17 cellular contexts compared by ENCODE assay signal in the genomic region with DNA sequence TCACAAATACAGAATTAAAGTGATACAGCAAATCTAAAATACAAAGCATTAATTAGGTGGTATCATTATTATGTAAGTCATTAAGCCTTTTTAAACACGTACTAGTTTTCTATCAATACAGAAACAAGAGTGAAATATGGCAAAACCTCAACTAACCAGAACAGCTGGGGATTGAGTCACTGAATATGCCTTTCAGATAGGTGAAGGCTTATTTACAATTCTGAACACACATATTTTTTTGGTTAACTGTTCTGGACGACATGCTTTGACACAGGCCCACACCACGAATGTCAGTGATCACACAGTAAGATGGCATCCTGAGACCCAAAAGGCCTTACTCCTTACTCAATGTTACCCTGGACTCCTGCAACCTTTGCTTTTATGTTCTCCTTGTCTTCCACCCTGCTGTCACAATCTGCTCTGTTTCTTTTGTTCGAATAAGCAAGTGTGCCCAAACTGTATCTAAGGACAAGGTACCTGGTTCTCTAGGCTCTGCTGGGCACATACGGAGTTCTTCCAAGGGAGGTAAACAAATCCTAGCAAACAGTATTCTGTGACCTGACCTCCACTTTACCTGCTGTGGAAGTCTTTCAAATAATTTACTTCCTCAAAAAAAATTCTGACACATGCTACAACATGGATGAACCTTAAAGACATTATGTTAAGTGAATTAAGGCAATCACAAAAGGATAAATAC. TPM values are rescaled to one million over a fixed set of nuclear protein-coding genes. Genes with fewer than 3 reads are reported as not detected.
A peak's percentile ranks its signal among the peaks of the same experiment; 100 is the strongest.
DNase-seq lines count a peak whose midpoint lies in the region; ATAC-seq, FAIRE-seq and TF ChIP-seq lines count a peak whose summit lies in the region.
"Had no signal": no experiment of that assay in that cellular context is flagged by ENCODE, and none has a peak within 500 bp of the region (broad histone marks: within the 10 kb centered on the region; RNA-seq: fewer than 3 reads in every experiment).

No MANE protein-coding gene starts in this region.

- FAIRE-seq in endothelial cell of umbilical vein (lab: Jason Lieb, UNC): peak; percentile 28

- H3K9me3 ChIP-seq in endothelial cell of umbilical vein (replicated peaks; ENCODE audit: control insufficient read depth, insufficient read depth, low read length): no peaks in the 10 kb centered on the region
- no peaks in the 10 kb centered on the region for H3K9me3 ChIP-seq in psoas muscle
- H3K9me3 ChIP-seq: SJSA1 had no signal

- CTCF ChIA-PET in T-cell (lab: Charles Lee) (no interaction called here), endothelial cell of umbilical vein (lab: Charles Lee) (no interaction called here)

- BruUV-seq in endothelial cell of umbilical vein (replicated peaks; lab: Mats Ljungman, UMichigan): no TSS peak

- H3K9ac ChIP-seq in endothelial cell of umbilical vein (replicated peaks; ENCODE audit: extremely low read depth, insufficient read depth, low read length): no peak overlapping the region

- TF ChIP-seq CTCF in endothelial cell of umbilical vein (IDR thresholded peaks at IDR 0.05; ENCODE audit: extremely low read depth in 1 of 2, insufficient read depth in 1 of 2, low read depth in 1 of 2, low read length in 2 of 2) (no peak), psoas muscle (IDR thresholded peaks at IDR 0.05) (no peak)

- H3K27me3 Mint-ChIP-seq in activated T-cell treated with anti-CD3 and anti-CD28 coated beads, Interleukin-2, amount 50 U/mL, for 24 hours: no peaks in the 10 kb centered on the region
- H3K27me3 Mint-ChIP-seq in T-cell: no peaks in the 10 kb centered on the region
- H3K27me3 Mint-ChIP-seq: CD8-positive, alpha-beta memory T cell had no signal

- DNase-seq in activated T-cell treated with anti-CD3 and anti-CD28 coated beads, Interleukin-2, amount 50 U/mL, for 24 hours: no peak
- no peak for DNase-seq in activated T-cell treated with anti-CD3 and anti-CD28 coated beads, Interleukin-2, amount 50 U/mL, for 1 hour
- no peak for DNase-seq in T-cell
- no peak for DNase-seq in endothelial cell of umbilical vein (ENCODE audit: low read depth, low spot score)
- no peak for DNase-seq in stimulated activated effector memory CD8-positive, alpha-beta T cell treated with anti-CD3 and anti-CD28 coated beads, Interleukin-12 subunit alpha, Interleukin-12 subunit beta, amount 100 ng/mL, for 72 hours (ENCODE audit: low spot score in 2 of 2)
- DNase-seq in middle frontal gyrus (ENCODE audit: extremely low spot score, low spot score): no peak
- DNase-seq in HuH-7.5 (ENCODE audit: low spot score): no peak
- DNase-seq in psoas muscle: no peak
- DNase-seq: ACHN; CD8-positive, alpha-beta memory T cell; DMS 273 treated with DMSO at 0.1 percent for 48 hours; NCI-H1417 treated with DMSO at 0.1 percent for 48 hours; NCI-H2029; NCI-H510A; OCI-M1; RPMI8226 had no signal

- intact Hi-C loops in endothelial cell of umbilical vein (cut with micrococcal nuclease): no loop called here
- intact Hi-C loops in psoas muscle (cut with DNase I): loop anchor here in 1 of 2 donors (5.0 kb wide), 1 partner anchor 37 kb away; no protein-coding TSS in a partner anchor

- H3K4me1 Mint-ChIP-seq in activated T-cell treated with anti-CD3 and anti-CD28 coated beads, Interleukin-2, amount 50 U/mL, for 24 hours (ENCODE audit: low read depth): peaks cover 77% of the 10 kb centered on the region
- H3K4me1 Mint-ChIP-seq in T-cell: peaks cover 69 to 81% (median 76%) of the 10 kb centered on the region in 3 donors
- peaks cover 57% of the 10 kb centered on the region for H3K4me1 Mint-ChIP-seq in stimulated activated effector memory CD8-positive, alpha-beta T cell treated with anti-CD3 and anti-CD28 coated beads, Interleukin-12 subunit alpha, Interleukin-12 subunit beta, amount 100 ng/mL, for 72 hours

- H3K4me2 ChIP-seq in endothelial cell of umbilical vein (ENCODE audit: insufficient read depth, low read length): no peak overlapping the region

- no peak for ATAC-seq in T-cell (replicated peaks in 1 of 4)
- ATAC-seq in stimulated activated effector memory CD8-positive, alpha-beta T cell treated with anti-CD3 and anti-CD28 coated beads, Interleukin-12 subunit alpha, Interleukin-12 subunit beta, amount 100 ng/mL, for 72 hours: peak; percentile 65
- ATAC-seq in psoas muscle: no peak

- no peak overlapping the region for H3K4me3 Mint-ChIP-seq in activated T-cell treated with anti-CD3 and anti-CD28 coated beads, Interleukin-2, amount 50 U/mL, for 24 hours
- H3K4me3 Mint-ChIP-seq in T-cell: no peak overlapping the region
- peak overlapping the region; percentile 2 for H3K4me3 Mint-ChIP-seq in stimulated activated effector memory CD8-positive, alpha-beta T cell treated with anti-CD3 and anti-CD28 coated beads, Interleukin-12 subunit alpha, Interleukin-12 subunit beta, amount 100 ng/mL, for 72 hours

- no peaks in the 10 kb centered on the region for H3K36me3 Mint-ChIP-seq in activated T-cell treated with anti-CD3 and anti-CD28 coated beads, Interleukin-2, amount 50 U/mL, for 24 hours (ENCODE audit: low read depth)
- H3K36me3 Mint-ChIP-seq in T-cell: peaks cover 5% of the 10 kb centered on the region
- H3K36me3 Mint-ChIP-seq in stimulated activated effector memory CD8-positive, alpha-beta T cell treated with anti-CD3 and anti-CD28 coated beads, Interleukin-12 subunit alpha, Interleukin-12 subunit beta, amount 100 ng/mL, for 72 hours: peaks cover under 1% of the 10 kb centered on the region
- H3K36me3 Mint-ChIP-seq: CD8-positive, alpha-beta memory T cell had no signal

- H3K4me3 ChIP-seq in endothelial cell of umbilical vein (replicated peaks in 1 of 3; ENCODE audit: insufficient read depth in 1 of 3, low read depth in 1 of 3, low read length in 3 of 3) (no peak overlapping the region), psoas muscle (no peak overlapping the region)
- H3K4me3 ChIP-seq: SJSA1 had no signal

- peak overlapping the region; percentile 13 for H3K27ac Mint-ChIP-seq in activated T-cell treated with anti-CD3 and anti-CD28 coated beads, Interleukin-2, amount 50 U/mL, for 24 hours
- peak overlapping the region; percentile 74 for H3K27ac Mint-ChIP-seq in T-cell
- peak overlapping the region; percentile 24 for H3K27ac Mint-ChIP-seq in stimulated activated effector memory CD8-positive, alpha-beta T cell treated with anti-CD3 and anti-CD28 coated beads, Interleukin-12 subunit alpha, Interleukin-12 subunit beta, amount 100 ng/mL, for 72 hours

- no peaks in the 10 kb centered on the region for H3K9me1 ChIP-seq in endothelial cell of umbilical vein (replicated peaks; ENCODE audit: control insufficient read depth, extremely low read depth, insufficient read depth, low read length)

- 84 to 94% (median 87%) methylated on average over 5 of the region's 5 CpGs for WGBS in psoas muscle, 3 donors

- H3K36me3 ChIP-seq in endothelial cell of umbilical vein (ENCODE audit: control insufficient read depth in 2 of 2, extremely low read depth in 1 of 2, insufficient read depth in 2 of 2, low read length in 2 of 2) (no peaks in the 10 kb centered on the region), psoas muscle (ENCODE audit: insufficient read depth in 1 of 2, low read depth in 1 of 2) (no peaks in the 10 kb centered on the region)
- H3K36me3 ChIP-seq: SJSA1 had no signal

- dilution Hi-C loops in endothelial cell of umbilical vein (cut with MboI; ENCODE audit: extremely low pct_ligation_motif_present, low sequenced_read_pairs): no loop called here

- POLR2A ChIA-PET in T-cell (lab: Charles Lee) (no interaction called here), endothelial cell of umbilical vein (lab: Charles Lee) (no interaction called here)

- H3K4me1 ChIP-seq in endothelial cell of umbilical vein (ENCODE audit: control insufficient read depth, extremely low read depth, insufficient read depth, low read length) (no peaks in the 10 kb centered on the region), psoas muscle (peaks cover 44% of the 10 kb centered on the region)
- H3K4me1 ChIP-seq: SJSA1 had no signal

- H3K27me3 ChIP-seq in endothelial cell of umbilical vein (ENCODE audit: control insufficient read depth in 2 of 2, insufficient read depth in 2 of 2, low read length in 2 of 2) (no peaks in the 10 kb centered on the region), psoas muscle (ENCODE audit: insufficient read depth in 3 of 3, low read length in 2 of 3) (no peaks in the 10 kb centered on the region)
- H3K27me3 ChIP-seq: SJSA1 had no signal

- H3K27ac ChIP-seq in endothelial cell of umbilical vein (ENCODE audit: insufficient read depth, low read depth, low read length): no peak overlapping the region
- H3K27ac ChIP-seq in psoas muscle: no peak overlapping the region
- H3K27ac ChIP-seq: SJSA1 had no signal

- no peak for TF ChIP-seq POLR2A in endothelial cell of umbilical vein (IDR thresholded peaks at IDR 0.05; ENCODE audit: low read depth, low read length)

- no peaks in the 10 kb centered on the region for H4K20me1 ChIP-seq in endothelial cell of umbilical vein (replicated peaks; ENCODE audit: control insufficient read depth, extremely low read depth, insufficient read depth, low read length)

- H3K9me3 Mint-ChIP-seq in activated T-cell treated with anti-CD3 and anti-CD28 coated beads, Interleukin-2, amount 50 U/mL, for 24 hours: no peaks in the 10 kb centered on the region
- no peaks in the 10 kb centered on the region for H3K9me3 Mint-ChIP-seq in T-cell
- no peaks in the 10 kb centered on the region for H3K9me3 Mint-ChIP-seq in stimulated activated effector memory CD8-positive, alpha-beta T cell treated with anti-CD3 and anti-CD28 coated beads, Interleukin-12 subunit alpha, Interleukin-12 subunit beta, amount 100 ng/mL, for 72 hours
- H3K9me3 Mint-ChIP-seq: CD8-positive, alpha-beta memory T cell had no signal

- H3K79me2 ChIP-seq in endothelial cell of umbilical vein (ENCODE audit: control insufficient read depth, insufficient read depth, low read length): no peaks in the 10 kb centered on the region

- H2AFZ ChIP-seq in endothelial cell of umbilical vein (ENCODE audit: low read depth, low read length): no peak overlapping the region

TF ChIP-seq in endothelial cell of umbilical vein, 7 proteins besides CTCF, POLR2A, EP300 and RAD21 (continues in another document):
- TF ChIP-seq MYC (IDR thresholded peaks at IDR 0.05; ENCODE audit: low read depth, low read length): no peak
- no peak for TF ChIP-seq FOS (IDR thresholded peaks at IDR 0.05; ENCODE audit: borderline replicate concordance, insufficient read depth, low read length)
- TF ChIP-seq EZH2 (IDR thresholded peaks at IDR 0.05; ENCODE audit: borderline replicate concordance, low read depth, low read length, severe bottlenecking): no peak

RNA-seq across cellular contexts. Expression of a gene that starts 7.0 kb away (rescaled TPM):
- total RNA-seq in T-cell (10 to 100 TPM; 30.3 to 42.7 (median 37.7) TPM), endothelial cell of umbilical vein (4.6 and 6.0 TPM in 2 replicates), psoas muscle (10 to 100 TPM; 16.0 to 25.0 (median 16.8) TPM)
- polyA plus RNA-seq in endothelial cell of umbilical vein (1.8 and 2.0 TPM in 2 replicates), psoas muscle (10 to 100 TPM in 1 of 3 donors, 1 to 10 TPM in 2; 6.7 to 20.6 (median 6.9) TPM)
- 1.7 and 2.2 TPM in 2 replicates for polyA plus RNA-seq in endothelial cell of umbilical vein (2011; cell fraction: cytosol; rRNA removed)
- 4.0 and 4.9 TPM in 2 replicates for polyA plus RNA-seq in endothelial cell of umbilical vein (2011; cell fraction: nucleus; rRNA removed)
- polyA plus RNA-seq in endothelial cell of umbilical vein (2012): 1.3 and 1.8 TPM in 2 replicates
- 8.3 and 10.4 TPM in 2 replicates for polyA minus RNA-seq in endothelial cell of umbilical vein
- polyA minus RNA-seq in endothelial cell of umbilical vein (2011; cell fraction: cytosol; rRNA and poly(A)+ RNA removed): 19.8 TPM
- 6.7 and 10.8 TPM in 2 replicates for polyA minus RNA-seq in endothelial cell of umbilical vein (2011; cell fraction: nucleus; rRNA and poly(A)+ RNA removed)

Comparison
In these comparisons a context has a peak if more than half of its experiments do, and no peak if none do; other contexts are left out.
1. H3K27ac Mint-ChIP-seq: peak in every context shown above with its lines; median percentile 74 in T-cell; 24 in stimulated activated effector memory CD8-positive, alpha-beta T cell treated with anti-CD3 and anti-CD28 coated beads, Interleukin-12 subunit alpha, Interleukin-12 subunit beta, amount 100 ng/mL, for 72 hours; 13 in activated T-cell treated with anti-CD3 and anti-CD28 coated beads, Interleukin-2, amount 50 U/mL, for 24 hours.